ENCODE assay signal across 9 cellular contexts in genomic region chr22:36360871-36361383, GRCh38. TPM values are rescaled to one million over a fixed set of nuclear protein-coding genes. Genes with fewer than 3 reads are reported as not detected.
A peak's percentile ranks its signal among the peaks of the same experiment; 100 is the strongest.
DNase-seq lines count a peak whose midpoint lies in the region; ATAC-seq and TF ChIP-seq lines count a peak whose summit lies in the region.
"Had no signal": no experiment of that assay in that cellular context is flagged by ENCODE, and none has a peak within 500 bp of the region (broad histone marks: within the 10 kb centered on the region; RNA-seq: fewer than 3 reads in every experiment).

No MANE protein-coding gene starts in this region.

- H3K4me3 ChIP-seq in SK-N-MC (no peak overlapping the region), esophagus squamous epithelium (peak overlapping the region in 1 of 4 donors; percentile 21), prostate gland (no peak overlapping the region)

- H3K27ac ChIP-seq in SK-N-MC, result peak overlapping the region; percentile 30; the same call in 1 of the 2 replicates
- peak overlapping the region; percentile 78 to 100 (median 96) for H3K27ac ChIP-seq in esophagus squamous epithelium
- H3K27ac ChIP-seq in prostate gland, result peak overlapping the region; percentile 91 to 96

- H3K36me3 ChIP-seq in SK-N-MC (ENCODE audit: insufficient read depth, low read length), result no peaks in the 10 kb centered on the region
- peaks cover 0 to 8% (median 0%) of the 10 kb centered on the region in 3 donors for H3K36me3 ChIP-seq in esophagus squamous epithelium
- no peaks in the 10 kb centered on the region for H3K36me3 ChIP-seq in prostate gland

- TF ChIP-seq POLR2A in esophagus squamous epithelium (IDR thresholded peaks at IDR 0.05) (no peak), prostate gland (IDR thresholded peaks at IDR 0.05) (no peak)

- 25 to 35% methylated on average over 5 of the region's 5 CpGs for WGBS in esophagus squamous epithelium, 2 donors
- WGBS in prostate gland, result 14% methylated on average over 5 of the region's 5 CpGs

- TF ChIP-seq CTCF in esophagus squamous epithelium (IDR thresholded peaks at IDR 0.05), result no peak
- TF ChIP-seq CTCF in prostate gland (IDR thresholded peaks at IDR 0.05), result no peak

- in situ Hi-C loops in Caki2 (cut with HindIII; ENCODE audit: low pct_unique_long_range_greater_than_20kb, low sequenced_read_pairs), result no loop called here

- H3K9ac ChIP-seq in SK-N-MC (ENCODE audit: insufficient read length), result no peak overlapping the region

- peaks cover 84 to 100% (median 98%) of the 10 kb centered on the region in 3 donors for H3K4me1 ChIP-seq in esophagus squamous epithelium
- H3K4me1 ChIP-seq in prostate gland (replicated peaks), result peaks cover 66% of the 10 kb centered on the region

- H3K9me3 ChIP-seq in SK-N-MC (ENCODE audit: low read depth, low read length) (no peaks in the 10 kb centered on the region), esophagus squamous epithelium (no peaks in the 10 kb centered on the region), prostate gland (no peaks in the 10 kb centered on the region)

- no peak for ATAC-seq in GM19023 (IDR thresholded peaks at IDR 0.05; ENCODE audit: unreplicated experiment)
- no peak for ATAC-seq in GM19328 (IDR thresholded peaks at IDR 0.05; ENCODE audit: unreplicated experiment)
- ATAC-seq in GM21737 (IDR thresholded peaks at IDR 0.05; ENCODE audit: unreplicated experiment), result no peak

- H3K27me3 ChIP-seq in esophagus squamous epithelium, result no peaks in the 10 kb centered on the region
- H3K27me3 ChIP-seq in prostate gland (replicated peaks; ENCODE audit: insufficient read depth), result no peaks in the 10 kb centered on the region

- DNase-seq in Caki2 (ENCODE audit: low read depth), result peak; percentile 60
- no peak for DNase-seq in SK-N-MC (ENCODE audit: low read depth, low spot score)
- no peak for DNase-seq in esophagus squamous epithelium (lab: John Stamatoyannopoulos, UW)
- DNase-seq in prostate gland (ENCODE audit: low spot score), result no peak
- no peak for DNase-seq in NCI-H1105 treated with DMSO at 0.1 percent for 48 hours (lab: John Stamatoyannopoulos, UW)
- DNase-seq: NCI-H526 treated with DMSO at 0.1 percent for 48 hours had no signal

- intact Hi-C loops in esophagus squamous epithelium (cut with DNase I) (no loop called here), prostate gland (cut with DNase I) (no loop called here)

RNA-seq across cellular contexts. Expression of gene MYH9, which starts 26.8 kb away (rescaled TPM):
- total RNA-seq in Caki2 (2014; rRNA removed; shearing (Covaris generic); ENCODE audit: low replicate concordance), result 412 and 414 TPM in 2 replicates
- total RNA-seq in esophagus squamous epithelium (100 to 1,000 TPM; 216 to 339 (median 246) TPM), prostate gland (100 to 1,000 TPM; 295 to 329 TPM)

Comparison
In these comparisons a context has a peak if more than half of its experiments do, and no peak if none do; other contexts are left out.
1. H3K27ac ChIP-seq: peak in every context shown above with its lines; median percentile 96 in esophagus squamous epithelium; 94 in prostate gland; 30 in SK-N-MC.